16 cellular contexts compared by ENCODE assay signal in the genomic region with DNA sequence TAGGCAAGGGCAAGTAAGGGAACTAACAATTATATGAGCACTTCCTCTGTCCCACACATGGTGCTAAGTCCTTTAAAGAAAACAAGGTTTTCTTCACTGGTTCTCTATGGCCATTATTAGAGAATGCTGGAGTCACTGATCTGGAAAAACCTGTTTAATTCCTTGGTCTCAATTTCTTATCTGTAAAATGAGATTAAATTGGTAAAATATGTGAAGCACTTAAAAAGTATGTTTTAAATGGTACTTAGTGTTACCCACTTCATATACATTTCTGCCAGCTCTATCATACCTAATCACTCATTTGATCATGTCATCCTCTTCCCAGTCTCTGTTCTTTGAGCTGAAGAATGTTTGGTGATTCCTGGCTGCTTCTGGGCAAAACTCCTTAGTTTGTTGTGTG.
"Had no signal": no experiment of that assay in that cellular context is flagged by ENCODE, and none has a peak within 500 bp of the region (broad histone marks: within the 10 kb centered on the region; RNA-seq: fewer than 3 reads in every experiment).

No MANE protein-coding gene starts in this region.

- H3K27me3 Mint-ChIP-seq: activated naive CD4-positive, alpha-beta T cell treated with anti-CD3 and anti-CD28 coated beads, Interleukin-2, amount 50 U/mL, for 24 hours; natural killer cell treated with Interleukin-12 subunit alpha and Interleukin-12 subunit beta and Interleukin-15 and Interleukin-18, amount 100 ng/mL, for 72 hours had no signal

- H3K27ac ChIP-seq: esophagus squamous epithelium, WERI-Rb-1 had no signal

- H3K9me3 ChIP-seq: esophagus squamous epithelium had no signal

- H3K9me3 Mint-ChIP-seq: activated naive CD4-positive, alpha-beta T cell treated with anti-CD3 and anti-CD28 coated beads, Interleukin-2, amount 50 U/mL, for 24 hours; natural killer cell treated with Interleukin-12 subunit alpha and Interleukin-12 subunit beta and Interleukin-15 and Interleukin-18, amount 100 ng/mL, for 72 hours had no signal

- H3K36me3 ChIP-seq: esophagus squamous epithelium, WERI-Rb-1 had no signal

- H3K36me3 Mint-ChIP-seq: activated naive CD4-positive, alpha-beta T cell treated with anti-CD3 and anti-CD28 coated beads, Interleukin-2, amount 50 U/mL, for 24 hours; natural killer cell treated with Interleukin-12 subunit alpha and Interleukin-12 subunit beta and Interleukin-15 and Interleukin-18, amount 100 ng/mL, for 72 hours had no signal

- H3K4me3 ChIP-seq: esophagus squamous epithelium, lung had no signal

- DNase-seq: activated CD4-positive, alpha-beta T cell treated with anti-CD3 and anti-CD28 coated beads for 4 hours; activated effector memory CD4-positive, alpha-beta T cell treated with Interleukin-2 at 50 U/mL for 16 hours; activated T-cell treated with anti-CD3 and anti-CD28 coated beads for 4 hours; amygdala; esophagus squamous epithelium; foreskin fibroblast; left cardiac atrium; nucleus accumbens; right cardiac atrium; small intestine; stimulated activated naive CD8-positive, alpha-beta T cell treated with anti-CD3 and anti-CD28 coated beads, Interleukin-15, Interleukin-2, amounts not matched to agents 100 U/mL and 50 U/mL, for 24 hours; T1000; WERI-Rb-1 had no signal

- ATAC-seq: left cardiac atrium; right cardiac atrium; stimulated activated naive CD8-positive, alpha-beta T cell treated with anti-CD3 and anti-CD28 coated beads, Interleukin-15, Interleukin-2, amounts not matched to agents 100 U/mL and 50 U/mL, for 24 hours had no signal

- H3K27me3 ChIP-seq: esophagus squamous epithelium had no signal
